27 cellular contexts compared by ENCODE assay signal in genomic region chr17:34126965-34127364, GRCh38.
"Had no signal": no experiment of that assay in that cellular context is flagged by ENCODE, and none has a peak within 500 bp of the region (broad histone marks: within the 10 kb centered on the region; RNA-seq: fewer than 3 reads in every experiment).

No MANE protein-coding gene starts in this region.

- H3K9me3 ChIP-seq: lower lobe of right lung, pancreas, prostate gland, stomach, testis, thyroid gland, transverse colon, upper lobe of left lung, vagina had no signal

- DNase-seq: kidney glomerular epithelial cell; left cardiac atrium; lower lobe of right lung; mammary epithelial cell; mesenchymal stem cell; naive thymus-derived CD8-positive, alpha-beta T cell; nucleus accumbens; pancreas; posterior cingulate gyrus; retina; right cardiac atrium; stimulated activated CD4-positive, alpha-beta T cell treated with anti-CD3 and anti-CD28 coated beads, Interleukin-12 subunit alpha, Interleukin-12 subunit beta, amount 100 ng/mL, for 4 hours; stimulated activated CD4-positive, alpha-beta T cell treated with anti-CD3 and anti-CD28 coated beads, Interleukin-15, amount 100 ng/mL, for 24 hours; stimulated activated CD4-positive, alpha-beta T cell treated with anti-CD3 and anti-CD28 coated beads, Interleukin-2, amount 100 ng/mL, for 24 hours; stimulated activated CD4-positive, alpha-beta T cell treated with anti-CD3 and anti-CD28 coated beads, Interleukin-4, amount 100 ng/mL, for 1 hour; stimulated activated naive B cell treated with anti-CD40 and anti-IgM and Interleukin-4, amounts not matched to agents 10 μg/mL and 1 μg/mL and 100 μg/mL, for 72 hours; stimulated activated naive CD8-positive, alpha-beta T cell treated with anti-CD3 and anti-CD28 coated beads, Interleukin-15, Interleukin-2, amounts not matched to agents 100 U/mL and 50 U/mL, for 24 hours; stomach; testis; thyroid gland; transverse colon; upper lobe of left lung had no signal

- H3K36me3 ChIP-seq: lower lobe of right lung, pancreas, prostate gland, stomach, thyroid gland, transverse colon, upper lobe of left lung, vagina had no signal

- H3K27ac ChIP-seq: lower lobe of right lung, pancreas, prostate gland, skin epidermis, stomach, testis, thyroid gland, transverse colon, upper lobe of left lung, vagina had no signal

- H3K4me1 ChIP-seq: lower lobe of right lung, pancreas, prostate gland, stomach, testis, thyroid gland, transverse colon, upper lobe of left lung, vagina had no signal

- H3K27me3 ChIP-seq: testis, thyroid gland, upper lobe of left lung, vagina had no signal

- H3K4me3 ChIP-seq: lower lobe of right lung, pancreas, prostate gland, skin epidermis, stomach, testis, thyroid gland, transverse colon, upper lobe of left lung, vagina had no signal

- ATAC-seq: left cardiac atrium; left lobe of liver; lower lobe of right lung; naive thymus-derived CD8-positive, alpha-beta T cell; pancreas; right cardiac atrium; sciatic nerve; stimulated activated naive B cell treated with anti-CD40 and anti-IgM and Interleukin-4, amounts not matched to agents 10 μg/mL and 1 μg/mL and 100 μg/mL, for 72 hours; stimulated activated naive CD8-positive, alpha-beta T cell treated with anti-CD3 and anti-CD28 coated beads, Interleukin-15, Interleukin-2, amounts not matched to agents 100 U/mL and 50 U/mL, for 24 hours had no signal
